Comparison of ENCODE assay signal across 8 cellular contexts in the genomic region with DNA sequence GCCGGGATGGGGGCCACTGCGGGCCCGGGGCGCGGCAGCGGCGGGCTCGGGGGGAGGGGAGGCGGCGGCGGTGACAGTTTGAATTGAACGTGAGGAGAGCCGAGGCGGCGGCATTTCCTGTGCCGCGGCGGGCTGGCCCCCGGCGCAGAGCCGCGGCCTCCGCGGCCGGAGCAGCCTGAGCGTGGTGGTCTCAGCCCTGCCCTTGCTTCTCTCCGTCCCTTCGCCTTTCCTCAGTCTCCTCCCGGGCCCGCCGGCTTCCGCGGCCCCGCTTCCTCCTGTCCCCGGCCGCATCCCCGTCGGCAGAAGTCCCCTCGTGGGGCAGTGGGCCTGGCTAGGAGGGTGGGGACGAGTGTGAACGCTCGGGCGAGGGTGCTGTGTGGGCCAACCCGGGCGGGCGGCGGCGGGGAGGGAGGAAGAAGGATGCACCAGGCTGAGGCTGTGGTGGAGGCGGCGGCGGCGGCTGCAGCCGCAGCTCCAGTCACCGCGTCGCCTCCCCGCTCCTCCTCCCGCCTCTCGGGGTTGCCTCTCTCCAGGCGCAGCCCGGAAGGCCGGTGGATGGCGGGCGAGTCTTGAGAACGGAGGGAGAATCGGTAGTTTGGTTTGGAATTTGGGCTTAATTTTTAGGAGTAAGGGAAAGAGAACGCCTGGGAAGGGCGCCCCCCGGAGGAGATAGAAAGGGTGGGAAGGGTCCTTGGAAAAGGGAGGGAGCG. TPM values are rescaled to one million over a fixed set of nuclear protein-coding genes. Genes with fewer than 3 reads are reported as not detected.
DNase-seq lines count a peak whose midpoint lies in the region; ATAC-seq and TF ChIP-seq lines count a peak whose summit lies in the region.

No MANE protein-coding gene starts in this region.

- H3K27ac ChIP-seq in iPS-20b (ENCODE audit: low read length): peak overlapping the region; percentile 54
- H3K27ac ChIP-seq in skin epidermis: peak overlapping the region; percentile 93 to 99 (median 98)

- peak; percentile 75 to 88 for TF ChIP-seq CTCF in brain (conservative IDR thresholded peaks at IDR 0.05)

- DNase-seq in NCI-H1436 (lab: John Stamatoyannopoulos, UW) (peak; percentile 31), NCI-H1436 treated with DMSO at 0.1 percent for 48 hours (lab: John Stamatoyannopoulos, UW) (no peak), NCI-H2029 (lab: John Stamatoyannopoulos, UW) (peak; percentile 56), UCSD-AML1 (lab: John Stamatoyannopoulos, UW; ENCODE audit: unreplicated experiment) (peak; percentile 64)

- peak; percentile 29 for ATAC-seq in HG02870 (IDR thresholded peaks at IDR 0.05; ENCODE audit: unreplicated experiment)

- peak overlapping the region; percentile 97 to 100 (median 99) for H3K27ac Mint-ChIP-seq in brain

- H3K4me3 ChIP-seq in iPS-20b (ENCODE audit: low read length): peak overlapping the region; percentile 80
- H3K4me3 ChIP-seq in skin epidermis: peak overlapping the region; percentile 86 to 97 (median 91)

- peaks cover 74% of the 10 kb centered on the region for H3K4me1 Mint-ChIP-seq in brain

- H3K27me3 ChIP-seq in iPS-20b (ENCODE audit: insufficient read depth, low read length): no peaks in the 10 kb centered on the region

- no peaks in the 10 kb centered on the region for H3K9me3 Mint-ChIP-seq in brain

- H3K36me3 ChIP-seq in iPS-20b (ENCODE audit: insufficient read depth, low read depth, low read length): no peaks in the 10 kb centered on the region

- H3K9ac ChIP-seq in iPS-20b (ENCODE audit: low read depth, low read length): peak overlapping the region; percentile 99

- H3K9me3 ChIP-seq in iPS-20b (ENCODE audit: insufficient read depth, low read depth, low read length): no peaks in the 10 kb centered on the region; the same call in 1 of the 2 replicates

- peak overlapping the region; percentile 87 to 97 (median 95) for H3K4me3 Mint-ChIP-seq in brain

- no peaks in the 10 kb centered on the region for H3K27me3 Mint-ChIP-seq in brain

- peaks cover 20% of the 10 kb centered on the region for H3K4me1 ChIP-seq in iPS-20b (ENCODE audit: insufficient read depth, low read length)

- peaks cover 27% of the 10 kb centered on the region for H3K36me3 Mint-ChIP-seq in brain

RNA-seq across cellular contexts. Expression of gene SEPTIN7, which starts 0.7 kb away (rescaled TPM):
- polyA plus RNA-seq in brain (ENCODE audit: insufficient read depth, low read depth, low replicate concordance): 238 TPM
